In genomic region chr4:86359944-86360478, GRCh38 we compare ENCODE assay signal across 8 cellular contexts. TPM values are rescaled to one million over a fixed set of nuclear protein-coding genes. Genes with fewer than 3 reads are reported as not detected.
DNase-seq lines count a peak whose midpoint lies in the region; ATAC-seq, FAIRE-seq and TF ChIP-seq lines count a peak whose summit lies in the region.

MAPK10 (minus strand) TSS chr4:86360053.

- H3K27ac Mint-ChIP-seq in activated B cell treated with CpG ODN at 0.5 μM for 24 hours = peak within 1 kb of the TSS; percentile 79

- no peak for TF ChIP-seq RAD21 in HepG2 (CRISPR knock-in tag; IDR thresholded peaks at IDR 0.05)

- no peaks in the 10 kb centered on the region for H3K27me3 ChIP-seq in dorsolateral prefrontal cortex
- H3K27me3 ChIP-seq in HepG2 (ENCODE audit: control insufficient read depth in 1 of 2, insufficient read depth in 2 of 2, low read length in 2 of 2) = no peaks in the 10 kb centered on the region

- TF ChIP-seq CTCF in activated B cell treated with CpG ODN at 0.5 μM for 24 hours (IDR thresholded peaks at IDR 0.05) (no peak), dorsolateral prefrontal cortex (IDR thresholded peaks at IDR 0.05 in 54 of 56, conservative IDR thresholded peaks at IDR 0.05 in 2 of 56; ENCODE audit: low read depth in 1 of 56, partially characterized antibody in 56 of 56) (peak in 2 of 56 donors; percentile 1), HepG2 (CRISPR knock-in tag; IDR thresholded peaks at IDR 0.05) (no peak)

- CTCF ChIA-PET in activated B cell treated with CpG ODN at 0.5 μM for 24 hours (lab: Charles Lee) = no interaction called here
- CTCF ChIA-PET in HepG2 (lab: Yijun Ruan, JAX; ENCODE audit: low intra/inter-chr PET ratio, low total read pairs) = no interaction called here

- DNase-seq in NCI-H1417 treated with DMSO at 0.1 percent for 48 hours (lab: John Stamatoyannopoulos, UW) (peak; percentile 84), activated B cell treated with CpG ODN at 0.5 μM for 24 hours (peak; percentile 55), dorsolateral prefrontal cortex (peak; percentile 65 to 96 (median 91)), HepG2 (ENCODE audit: low spot score) (no peak), RKO (ENCODE audit: low spot score) (no peak)
- peak; percentile 13 for DNase-seq in stimulated activated CD4-positive, alpha-beta T cell treated with anti-CD3 and anti-CD28 coated beads, Interleukin-2, amount 100 ng/mL, for 4 hours (ENCODE audit: low read depth)

- TF ChIP-seq EP300 in HepG2 (IDR thresholded peaks at IDR 0.05; ENCODE audit: low read depth in 2 of 2, low read length in 2 of 2) = no peak
- TF ChIP-seq EP300 in HepG2 (CRISPR knock-in tag; IDR thresholded peaks at IDR 0.05; ENCODE audit: borderline replicate concordance) = no peak

- no peaks in the 10 kb centered on the region for H3K27me3 Mint-ChIP-seq in activated B cell treated with CpG ODN at 0.5 μM for 24 hours

- H3K4me1 ChIP-seq in HepG2 (ENCODE audit: insufficient read depth, low read length) = no peaks in the 10 kb centered on the region

- H3K27ac ChIP-seq in dorsolateral prefrontal cortex = peak within 1 kb of the TSS; percentile 53 to 98 (median 91)
- H3K27ac ChIP-seq in HepG2 (ENCODE audit: extremely low read length, insufficient read depth, low read length) = no peak within 1 kb of the TSS

- no TSS peak for BruUV-seq in HepG2 (replicated peaks; lab: Mats Ljungman, UMichigan)

- H4K20me1 ChIP-seq in HepG2 (ENCODE audit: insufficient read depth, low read length) = no peaks in the 10 kb centered on the region

- no peaks in the 10 kb centered on the region for H3K36me3 ChIP-seq in HepG2 (replicated peaks in 1 of 2; ENCODE audit: control insufficient read depth in 1 of 2, insufficient read depth in 2 of 2, low read length in 2 of 2)

- no peaks in the 10 kb centered on the region for H3K79me2 ChIP-seq in HepG2 (ENCODE audit: insufficient read depth, low read length)

- no peak for FAIRE-seq in HepG2 (lab: Jason Lieb, UNC)

- H3K4me3 Mint-ChIP-seq in activated B cell treated with CpG ODN at 0.5 μM for 24 hours = peak within 1 kb of the TSS; percentile 83

- no peaks in the 10 kb centered on the region for H3K9me3 Mint-ChIP-seq in activated B cell treated with CpG ODN at 0.5 μM for 24 hours

- H3K4me3 ChIP-seq in dorsolateral prefrontal cortex (peak within 1 kb of the TSS; percentile 46 to 93 (median 69)), HepG2 (replicated peaks in 1 of 3; ENCODE audit: insufficient read depth in 1 of 3, low read depth in 2 of 3, low read length in 3 of 3) (no peak within 1 kb of the TSS)

- no peak within 1 kb of the TSS for H3K9ac ChIP-seq in HepG2 (ENCODE audit: insufficient read depth, low read depth, low read length)

- ATAC-seq in GM18502 (IDR thresholded peaks at IDR 0.05; ENCODE audit: poor library complexity, unreplicated experiment) = peak; percentile 100
- peak; percentile 98 for ATAC-seq in HG02623 (IDR thresholded peaks at IDR 0.05; ENCODE audit: unreplicated experiment)
- ATAC-seq in activated B cell treated with CpG ODN at 0.5 μM for 24 hours (ENCODE audit: low read depth) = peak; percentile 98
- ATAC-seq in HepG2 = no peak

- H2AFZ ChIP-seq in HepG2 (ENCODE audit: low read length) = no peak within 1 kb of the TSS

- H3K36me3 Mint-ChIP-seq in activated B cell treated with CpG ODN at 0.5 μM for 24 hours (ENCODE audit: low read depth) = no peaks in the 10 kb centered on the region

- POLR2A ChIA-PET in activated B cell treated with CpG ODN at 0.5 μM for 24 hours (lab: Charles Lee) = no interaction called here
- POLR2A ChIA-PET in HepG2 (lab: Yijun Ruan, JAX) = no interaction called here

- H3K4me2 ChIP-seq in HepG2 (ENCODE audit: low read depth, low read length) = no peak within 1 kb of the TSS

- peaks cover 18% of the 10 kb centered on the region for H3K4me1 Mint-ChIP-seq in activated B cell treated with CpG ODN at 0.5 μM for 24 hours

- intact Hi-C loops in activated B cell treated with CpG ODN at 0.5 μM for 24 hours (cut with micrococcal nuclease) (loop anchor here (1.0 to 5.0 kb wide), 3 partner anchors 576 to 857 kb away; no protein-coding TSS in a partner anchor), dorsolateral prefrontal cortex (cut with DNase I) (loop anchor here in 1 of 2 donors (5.0 kb wide), 1 partner anchor 58 kb away; no protein-coding TSS in a partner anchor), HepG2 (cut with micrococcal nuclease; ENCODE audit: unreplicated experiment) (no loop called here)

- no peak for TF ChIP-seq POLR2A in HepG2 (IDR thresholded peaks at IDR 0.05; ENCODE audit: insufficient read depth in 1 of 2, low read depth in 2 of 2, low read length in 2 of 2)

- WGBS in HepG2 (ENCODE audit: low lambda C conversion rate) = under 1% methylated on average over 12 of the region's 12 CpGs

- H3K9me3 ChIP-seq in HepG2 (ENCODE audit: low read length) = no peaks in the 10 kb centered on the region

- in situ Hi-C loops in HepG2 (cut with HindIII; ENCODE audit: extremely low pct_ligation_motif_present, low pct_unique_long_range_greater_than_20kb) = no loop called here

TF ChIP-seq in HepG2, 621 proteins besides CTCF, POLR2A, EP300 and RAD21:
- TF ChIP-seq RFX5 (IDR thresholded peaks at IDR 0.05; ENCODE audit: low read depth, low read length) (peak; percentile 19; the same call in 1 of the 2 replicates), PRMT3 (CRISPR knock-in tag; IDR thresholded peaks at IDR 0.05; ENCODE audit: borderline replicate concordance, low read depth) (no peak)

RNA-seq across cellular contexts. Expression of gene MAPK10, which starts in this region (rescaled TPM):
- 0.20 and 0.75 TPM in 2 replicates for total RNA-seq in activated B cell treated with CpG ODN at 0.5 μM for 24 hours
- total RNA-seq in dorsolateral prefrontal cortex = 100 to 1,000 TPM; 218 to 700 (median 498) TPM
- total RNA-seq in HepG2 (2016; rRNA removed; fragmentation: Illumina TruSeq; extraction: Trizol) = not detected in 2 replicates
- total RNA-seq in HepG2 (2016; cell fraction: cytosol; rRNA removed; fragmentation: Illumina TruSeq; extraction: Trizol; ENCODE audit: low read depth) = not detected in 2 replicates
- not detected in 2 replicates for total RNA-seq in HepG2 (2016; cell fraction: insoluble cytoplasmic fraction; rRNA removed; fragmentation: Illumina TruSeq; extraction: Trizol)
- not detected in 2 replicates for total RNA-seq in HepG2 (2016; cell fraction: membrane; rRNA removed; fragmentation: Illumina TruSeq; extraction: Trizol)
- not detected in 2 replicates for total RNA-seq in HepG2 (2016; cell fraction: nucleus; rRNA removed; fragmentation: Illumina TruSeq; extraction: Trizol)
- polyA plus RNA-seq in HepG2 (2011; rRNA removed) = not detected in 2 replicates
- not detected in 2 replicates for polyA plus RNA-seq in HepG2 (2011; cell fraction: cytosol; rRNA removed)
- polyA plus RNA-seq in HepG2 (2011; cell fraction: nucleus; rRNA removed) = not detected in 2 replicates
- polyA plus RNA-seq in HepG2 (2012) = not detected in 2 replicates
- 0.14 TPM in 1 of 2 replicates, not detected in the other for polyA plus RNA-seq in HepG2 (2016; cell fraction: cytosol; fragmentation: Illumina TruSeq; extraction: Trizol; ENCODE audit: low read depth)
- polyA plus RNA-seq in HepG2 (2016; cell fraction: insoluble cytoplasmic fraction; fragmentation: Illumina TruSeq; extraction: Trizol; ENCODE audit: low read depth) = not detected in 2 replicates
- polyA plus RNA-seq in HepG2 (2016; cell fraction: membrane; fragmentation: Illumina TruSeq; extraction: Trizol; ENCODE audit: low read depth) = not detected in 2 replicates
- polyA plus RNA-seq in HepG2 (2016; cell fraction: nucleus; fragmentation: Illumina TruSeq; extraction: Trizol; ENCODE audit: insufficient read depth, low read depth) = not detected in 2 replicates
- 1.7 TPM in 1 of 2 replicates, not detected in the other for polyA minus RNA-seq in HepG2 (2011; rRNA and poly(A)+ RNA removed; ENCODE audit: low replicate concordance)
- polyA minus RNA-seq in HepG2 (2011; cell fraction: cytosol; rRNA and poly(A)+ RNA removed) = not detected in 2 replicates
- not detected in 2 replicates for polyA minus RNA-seq in HepG2 (2011; cell fraction: nucleus; rRNA and poly(A)+ RNA removed)

Comparison
In these comparisons a context has a peak if more than half of its experiments do, and no peak if none do; other contexts are left out.
1. RNA of gene MAPK10 (total RNA-seq): 218 to 700 TPM in dorsolateral prefrontal cortex; 0.20 to 0.75 TPM in activated B cell treated with CpG ODN at 0.5 μM for 24 hours and not detected in HepG2; every median in the first group is over 100 times any median in the second.
2. Peak in DNase-seq and ATAC-seq in activated B cell treated with CpG ODN at 0.5 μM for 24 hours; RNA of the gene not detected or under 1 TPM.
3. DNase-seq: peak in NCI-H1417 treated with DMSO at 0.1 percent for 48 hours (single experiment), dorsolateral prefrontal cortex (10 of 10) and stimulated activated CD4-positive, alpha-beta T cell treated with anti-CD3 and anti-CD28 coated beads, Interleukin-2, amount 100 ng/mL, for 4 hours (single experiment); none in HepG2 (single experiment) and RKO (single experiment).
4. H3K4me3 ChIP-seq: peak in dorsolateral prefrontal cortex (59 of 59); none in HepG2 (0 of 3).